9 cellular contexts compared by ENCODE assay signal in the genomic region with DNA sequence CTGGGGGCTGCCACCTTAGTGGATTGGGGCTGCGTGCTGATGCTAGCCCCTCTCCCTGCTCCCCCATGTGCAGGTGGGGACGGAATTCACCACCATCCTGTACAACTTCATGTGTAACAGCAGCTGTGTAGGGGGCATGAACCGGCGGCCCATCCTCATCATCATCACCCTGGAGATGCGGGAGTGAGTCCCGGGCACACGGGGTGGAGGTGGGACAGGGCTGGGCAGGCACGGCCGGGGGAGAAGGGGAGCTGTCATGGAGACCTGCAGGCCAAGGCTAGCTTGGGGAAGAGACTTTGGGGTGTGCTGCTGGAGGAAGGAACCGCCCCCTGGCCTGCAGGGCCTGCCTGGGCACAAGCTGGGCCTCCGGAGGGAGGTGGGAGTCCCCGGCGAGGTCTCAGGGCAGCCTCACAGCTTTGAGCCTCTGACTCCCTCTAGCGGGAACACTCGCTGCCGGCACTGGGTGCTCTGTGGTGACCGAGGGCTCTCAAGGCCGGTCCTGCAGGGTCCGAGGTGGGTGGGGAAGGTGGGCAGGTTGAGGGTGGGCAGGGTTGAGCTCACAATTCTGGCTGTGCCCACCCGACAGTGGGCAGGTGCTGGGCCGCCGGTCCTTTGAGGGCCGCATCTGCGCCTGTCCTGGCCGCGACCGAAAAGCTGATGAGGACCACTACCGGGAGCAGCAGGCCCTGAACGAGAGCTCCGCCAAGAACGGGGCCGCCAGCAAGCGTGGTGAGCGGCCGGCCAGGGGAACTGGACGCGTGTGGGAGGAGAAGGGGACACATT. TPM values are rescaled to one million over a fixed set of nuclear protein-coding genes. Genes with fewer than 3 reads are reported as not detected.
A peak's percentile ranks its signal among the peaks of the same experiment; 100 is the strongest.
DNase-seq lines count a peak whose midpoint lies in the region; ATAC-seq and TF ChIP-seq lines count a peak whose summit lies in the region.
"Had no signal": no experiment of that assay in that cellular context is flagged by ENCODE, and none has a peak within 500 bp of the region (broad histone marks: within the 10 kb centered on the region; RNA-seq: fewer than 3 reads in every experiment).

No MANE protein-coding gene starts in this region.

- CTCF ChIA-PET in CD8-positive, alpha-beta T cell (lab: Charles Lee) = interaction anchor here (1.1 kb wide), 1 partner anchor 274 kb away, joined by 9 read pairs; no protein-coding TSS in a partner anchor

- H3K27me3 ChIP-seq in cardiac muscle cell = no peaks in the 10 kb centered on the region
- no peaks in the 10 kb centered on the region for H3K27me3 ChIP-seq in RWPE2 (ENCODE audit: insufficient read depth, poor library complexity, severe bottlenecking)
- peaks cover 0 to 84% (median 28%) of the 10 kb centered on the region in 3 donors for H3K27me3 ChIP-seq in stomach
- H3K27me3 ChIP-seq in CD8-positive, alpha-beta T cell (ENCODE audit: insufficient read depth, low read length) = no peaks in the 10 kb centered on the region

- TF ChIP-seq POLR2A in stomach (IDR thresholded peaks at IDR 0.05) = no peak

- H3K9me3 Mint-ChIP-seq in CD8-positive, alpha-beta T cell = no peaks in the 10 kb centered on the region

- H3K4me3 Mint-ChIP-seq in CD8-positive, alpha-beta T cell = no peak overlapping the region

- peaks cover 5% of the 10 kb centered on the region for H3K27me3 Mint-ChIP-seq in CD8-positive, alpha-beta T cell (ENCODE audit: low read depth)

- 51 to 69% (median 57%) methylated on average over 18 to 37 of the region's 37 CpGs for WGBS in stomach, 5 donors

- DNase-seq in cardiac muscle cell (ENCODE audit: low read depth in 1 of 2, low spot score in 1 of 2) (peak; percentile 34 to 69), cardiac septum (ENCODE audit: low spot score) (no peak), RWPE2 (ENCODE audit: low spot score) (no peak), globus pallidus (ENCODE audit: low spot score) (peak; percentile 57), stomach (peak; percentile 30)
- no peak for DNase-seq in CD8-positive, alpha-beta T cell
- DNase-seq: DMS79 treated with DMSO at 0.1 percent for 48 hours had no signal

- H3K36me3 ChIP-seq in cardiac muscle cell (no peaks in the 10 kb centered on the region), RWPE2 (ENCODE audit: low read depth) (no peaks in the 10 kb centered on the region), stomach (no peaks in the 10 kb centered on the region)
- no peaks in the 10 kb centered on the region for H3K36me3 ChIP-seq in CD8-positive, alpha-beta T cell (ENCODE audit: insufficient read depth, low read length)

- peak; percentile 57 for TF ChIP-seq CTCF in cardiac muscle cell (IDR thresholded peaks at IDR 0.05; ENCODE audit: low read depth, low read length)
- peak; percentile 37 for TF ChIP-seq CTCF in RWPE2 (IDR thresholded peaks at IDR 0.05; ENCODE audit: poor library complexity, severe bottlenecking)
- TF ChIP-seq CTCF in stomach (IDR thresholded peaks at IDR 0.05) = no peak
- TF ChIP-seq CTCF in CD8-positive, alpha-beta T cell (IDR thresholded peaks at IDR 0.05) = no peak

- H3K4me1 ChIP-seq in cardiac muscle cell (ENCODE audit: low read depth) (no peaks in the 10 kb centered on the region), RWPE2 (ENCODE audit: insufficient read depth, poor library complexity, severe bottlenecking) (no peaks in the 10 kb centered on the region), stomach (peaks cover 0 to 4% (median 1%) of the 10 kb centered on the region in 4 donors)
- no peaks in the 10 kb centered on the region for H3K4me1 ChIP-seq in CD8-positive, alpha-beta T cell (ENCODE audit: insufficient read depth, low read length)

- H3K4me3 ChIP-seq in cardiac muscle cell = no peak overlapping the region
- H3K4me3 ChIP-seq in RWPE2 (ENCODE audit: severe bottlenecking) = no peak overlapping the region
- no peak overlapping the region for H3K4me3 ChIP-seq in stomach
- no peak overlapping the region for H3K4me3 ChIP-seq in CD8-positive, alpha-beta T cell (ENCODE audit: low read depth, low read length)

- ATAC-seq in RWPE2 (ENCODE audit: low read depth) (peak; percentile 44; the same call in 1 of the 3 replicates), HG02885 (IDR thresholded peaks at IDR 0.05; ENCODE audit: poor library complexity, unreplicated experiment) (no peak), HG02970 (IDR thresholded peaks at IDR 0.05; ENCODE audit: low FRiP score, unreplicated experiment) (no peak)
- no peak for ATAC-seq in CD8-positive, alpha-beta T cell

- H3K27ac Mint-ChIP-seq in CD8-positive, alpha-beta T cell = no peak overlapping the region

- intact Hi-C loops in cardiac septum (cut with DNase I) (loop anchor here (10.0 kb wide), 1 partner anchor 102 kb away; a partner anchor contains a TSS), stomach (cut with DNase I; ENCODE audit: low total_unique reads) (no loop called here)
- intact Hi-C loops in CD8-positive, alpha-beta T cell (cut with DNase I, micrococcal nuclease) = no loop called here

- no peaks in the 10 kb centered on the region for H3K36me3 Mint-ChIP-seq in CD8-positive, alpha-beta T cell

- H3K27ac ChIP-seq in cardiac muscle cell = no peak overlapping the region
- no peak overlapping the region for H3K27ac ChIP-seq in RWPE2 (ENCODE audit: poor library complexity, severe bottlenecking)
- no peak overlapping the region for H3K27ac ChIP-seq in stomach
- no peak overlapping the region for H3K27ac ChIP-seq in CD8-positive, alpha-beta T cell (ENCODE audit: low read depth, low read length)

- TF ChIP-seq EP300 in stomach (IDR thresholded peaks at IDR 0.05) = no peak

- no peaks in the 10 kb centered on the region for H3K9me3 ChIP-seq in cardiac muscle cell (ENCODE audit: low read depth)
- no peaks in the 10 kb centered on the region for H3K9me3 ChIP-seq in RWPE2 (ENCODE audit: severe bottlenecking)
- no peaks in the 10 kb centered on the region for H3K9me3 ChIP-seq in stomach
- no peaks in the 10 kb centered on the region for H3K9me3 ChIP-seq in CD8-positive, alpha-beta T cell (ENCODE audit: low read length)

- H3K4me1 Mint-ChIP-seq in CD8-positive, alpha-beta T cell (ENCODE audit: low read depth) = peaks cover 1% of the 10 kb centered on the region

- POLR2A ChIA-PET in CD8-positive, alpha-beta T cell (lab: Charles Lee) = no interaction called here

RNA-seq across cellular contexts. Expression of a gene that starts 25.0 kb away (rescaled TPM):
- total RNA-seq in cardiac muscle cell = 0.09 TPM in 1 of 2 replicates, not detected in the other
- polyA plus RNA-seq in cardiac muscle cell = 0.56 and 0.71 TPM in 2 replicates
- total RNA-seq in cardiac septum = not detected
- total RNA-seq in stomach = not detected
- polyA plus RNA-seq in stomach = not detected
- not detected for total RNA-seq in CD8-positive, alpha-beta T cell

RNA-seq across cellular contexts. Expression of a gene that starts 45.3 kb away (rescaled TPM):
- total RNA-seq in cardiac muscle cell (20.9 and 28.4 TPM in 2 replicates), cardiac septum (8.0 TPM), stomach (not detected)
- polyA plus RNA-seq in cardiac muscle cell (25.8 and 39.3 TPM in 2 replicates), stomach (10 to 100 TPM in 2 of 3 donors, 1 to 10 TPM in 1; 7.3 to 26.5 (median 12.5) TPM)
- total RNA-seq in CD8-positive, alpha-beta T cell = 1 to 10 TPM; 1.5 to 1.6 TPM

Comparison
In these comparisons a context has a peak if more than half of its experiments do, and no peak if none do; other contexts are left out.
1. DNase-seq: peak in cardiac muscle cell (2 of 2), globus pallidus (single experiment) and stomach (single experiment); none in cardiac septum (single experiment), RWPE2 (single experiment) and CD8-positive, alpha-beta T cell (0 of 7).
2. CTCF ChIP-seq: peak in cardiac muscle cell (single experiment) and RWPE2 (single experiment); none in stomach (0 of 7) and CD8-positive, alpha-beta T cell (single experiment).